18 cellular contexts compared by ENCODE assay signal in genomic region chr18:66640431-66640830, GRCh38. TPM values are rescaled to one million over a fixed set of nuclear protein-coding genes. Genes with fewer than 3 reads are reported as not detected.
DNase-seq lines count a peak whose midpoint lies in the region; ATAC-seq, FAIRE-seq and TF ChIP-seq lines count a peak whose summit lies in the region.
"Had no signal": no experiment of that assay in that cellular context is flagged by ENCODE, and none has a peak within 500 bp of the region (broad histone marks: within the 10 kb centered on the region; RNA-seq: fewer than 3 reads in every experiment).

No MANE protein-coding gene starts in this region.

- FAIRE-seq in bronchial epithelial cell (lab: Jason Lieb, UNC), result no peak
- FAIRE-seq: H1 had no signal

- ATAC-seq in right cardiac atrium (peak; percentile 88 to 96), HG03432 (IDR thresholded peaks at IDR 0.05; ENCODE audit: unreplicated experiment) (no peak)
- ATAC-seq: WTC11 had no signal

- no peak overlapping the region for H3K27ac ChIP-seq in right cardiac atrium (ENCODE audit: low read length)
- H3K27ac ChIP-seq in tibial artery, result no peak overlapping the region
- H3K27ac ChIP-seq: 22Rv1, dorsolateral prefrontal cortex had no signal

- no peaks in the 10 kb centered on the region for H3K27me3 ChIP-seq in bronchial epithelial cell (ENCODE audit: control insufficient read depth, insufficient read depth, low read length)
- no peaks in the 10 kb centered on the region for H3K27me3 ChIP-seq in right cardiac atrium (ENCODE audit: control insufficient read depth, insufficient read depth)
- H3K27me3 ChIP-seq in tibial artery, result no peaks in the 10 kb centered on the region
- H3K27me3 ChIP-seq: dorsolateral prefrontal cortex had no signal

- TF ChIP-seq CTCF in bronchial epithelial cell (IDR thresholded peaks at IDR 0.05; ENCODE audit: insufficient read depth, low read length, severe bottlenecking) (no peak), tibial artery (IDR thresholded peaks at IDR 0.05) (no peak)

- intact Hi-C loops in right cardiac atrium (cut with DNase I) (no loop called here), tibial artery (cut with DNase I; ENCODE audit: low total_unique reads) (no loop called here)

- WGBS in right cardiac atrium, result 44% methylated on average over 4 of the region's 4 CpGs

- H3K4me3 ChIP-seq in bronchial epithelial cell (ENCODE audit: low read depth, low read length) (no peak overlapping the region), right cardiac atrium (ENCODE audit: low read length) (no peak overlapping the region), tibial artery (no peak overlapping the region)
- H3K4me3 ChIP-seq: dorsolateral prefrontal cortex, smooth muscle cell had no signal

- H3K9me3 ChIP-seq in right cardiac atrium (ENCODE audit: control insufficient read depth, low read length), result no peaks in the 10 kb centered on the region
- H3K9me3 ChIP-seq in tibial artery, result no peaks in the 10 kb centered on the region

- DNase-seq in DMS53 (lab: John Stamatoyannopoulos, UW) (peak; percentile 34), DMS53 treated with DMSO at 0.1 percent for 48 hours (lab: John Stamatoyannopoulos, UW; ENCODE audit: unreplicated experiment) (no peak), bronchial epithelial cell (ENCODE audit: low read depth) (peak; percentile 58), right cardiac atrium (peak; percentile 63 to 70 (median 63)), tibial artery (peak; percentile 52 to 63), Ammon's horn (ENCODE audit: low spot score) (no peak), NCI-H146 treated with DMSO at 0.1 percent for 48 hours (lab: John Stamatoyannopoulos, UW; ENCODE audit: unreplicated experiment) (no peak)
- DNase-seq: activated effector memory CD4-positive, alpha-beta T cell treated with Interleukin-2 at 50 U/mL for 16 hours; CD4-positive, alpha-beta T cell; dorsolateral prefrontal cortex; NCI-H1417 treated with DMSO at 0.1 percent for 48 hours; NCI-H345; stimulated activated naive CD4-positive, alpha-beta T cell had no signal

- H3K36me3 ChIP-seq in bronchial epithelial cell (ENCODE audit: control insufficient read depth, insufficient read depth, low read length) (no peaks in the 10 kb centered on the region), tibial artery (no peaks in the 10 kb centered on the region)

- H3K4me1 ChIP-seq in right cardiac atrium (ENCODE audit: control insufficient read depth, insufficient read depth, low read length), result no peaks in the 10 kb centered on the region
- H3K4me1 ChIP-seq in tibial artery, result no peaks in the 10 kb centered on the region

RNA-seq across cellular contexts. Expression of gene CDH19, which starts 36.5 kb away (rescaled TPM):
- total RNA-seq in bronchial epithelial cell (under 0.01 and 0.26 TPM in 2 replicates), right cardiac atrium (10 to 100 TPM; 23.8 to 98.0 (median 35.6) TPM)
- 29.8 TPM for polyA plus RNA-seq in right cardiac atrium
- total RNA-seq: CD4-positive, alpha-beta T cell; H1; smooth muscle cell; WTC11 had no signal
- polyA plus RNA-seq: H1, smooth muscle cell had no signal

Comparison
In these comparisons a context has a peak if more than half of its experiments do, and no peak if none do; other contexts are left out.
1. DNase-seq: peak in DMS53 (single experiment), bronchial epithelial cell (single experiment), right cardiac atrium (3 of 3) and tibial artery (2 of 2); none in DMS53 treated with DMSO at 0.1 percent for 48 hours (single experiment), Ammon's horn (single experiment) and NCI-H146 treated with DMSO at 0.1 percent for 48 hours (single experiment).
2. RNA of gene CDH19, which starts 36.5 kb away (total RNA-seq): 23.8 to 98.0 TPM in right cardiac atrium; under 0.01 to 0.26 TPM in bronchial epithelial cell; every median in the first group is over 10 times any median in the second.